In the genomic region with DNA sequence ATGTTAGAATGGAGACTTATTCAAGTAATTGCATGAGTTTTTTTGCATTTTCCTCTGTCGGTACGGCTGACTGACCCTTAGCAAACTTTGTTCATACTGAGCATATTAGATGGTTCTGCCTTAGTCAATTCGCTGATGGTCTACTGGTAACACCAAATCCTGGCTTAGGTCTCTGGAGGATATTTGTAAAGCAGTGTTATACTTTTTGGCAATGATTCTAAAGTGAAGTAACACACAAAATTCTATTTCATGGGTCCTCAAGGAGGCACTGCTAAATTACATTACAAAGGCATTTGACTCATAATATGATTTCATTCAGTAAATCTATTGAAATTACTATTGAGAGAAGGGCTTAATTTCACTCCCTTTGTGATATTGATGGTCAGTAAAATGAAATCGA, we compare ENCODE assay signal across 16 cellular contexts.
"Had no signal": no experiment of that assay in that cellular context is flagged by ENCODE, and none has a peak within 500 bp of the region (broad histone marks: within the 10 kb centered on the region; RNA-seq: fewer than 3 reads in every experiment).

No MANE protein-coding gene starts in this region.

- DNase-seq: activated CD4-positive, CD25-positive, alpha-beta regulatory T cell treated with anti-CD3 and anti-CD28 coated beads, Interleukin-2, amount 50 U/mL, for 72 hours; activated naive CD4-positive, alpha-beta T cell treated with Interleukin-2 at 50 U/mL for 16 hours; activated T-cell treated with anti-CD3 and anti-CD28 coated beads for 4 hours; central memory CD4-positive, alpha-beta T cell; colonic mucosa; effector CD4-positive, alpha-beta T cell; esophagus squamous epithelium; pancreas; stimulated activated CD4-positive, alpha-beta T cell treated with anti-CD3 and anti-CD28 coated beads, Interleukin-1b, Interleukin-23, amount 100 ng/mL, for 48 hours; T-helper 1 cell; T1000; uterus had no signal

- H3K36me3 ChIP-seq: colonic mucosa, esophagus squamous epithelium, pancreas, uterus had no signal

- ATAC-seq: activated T-helper 17 cell treated with anti-CD3 and anti-CD28 coated beads, Interleukin-2, amount 50 U/mL, for 72 hours; left lobe of liver; pancreas; sciatic nerve had no signal

- H3K4me3 ChIP-seq: colonic mucosa, esophagus squamous epithelium, hepatocyte, pancreas, uterus had no signal

- H3K9me3 ChIP-seq: colonic mucosa, esophagus squamous epithelium, pancreas, uterus had no signal

- H3K4me1 ChIP-seq: colonic mucosa, esophagus squamous epithelium, pancreas, uterus had no signal

- H3K27ac ChIP-seq: colonic mucosa, esophagus squamous epithelium, hepatocyte, pancreas, uterus had no signal

- H3K27me3 ChIP-seq: colonic mucosa, esophagus squamous epithelium, hepatocyte, pancreas, uterus had no signal
